18 cellular contexts compared by ENCODE assay signal in the genomic region with DNA sequence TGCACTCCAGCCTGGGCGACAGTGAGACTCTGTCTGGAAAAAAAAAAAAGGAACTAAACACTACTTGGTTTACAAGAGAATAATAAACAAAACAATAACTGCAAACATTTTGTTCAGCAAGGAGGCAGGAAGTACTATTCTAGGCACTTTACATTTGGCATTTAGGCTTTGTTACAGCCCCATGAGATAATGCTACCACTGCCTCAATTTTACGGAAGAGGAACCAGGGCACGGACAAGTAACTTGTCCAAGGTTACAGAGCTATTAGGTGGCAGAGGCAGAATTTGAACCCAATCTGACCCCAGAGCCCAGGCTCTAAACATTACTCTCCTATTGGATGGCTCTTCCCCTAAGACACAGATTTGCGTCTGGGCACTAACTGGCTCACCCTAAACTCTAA.
"Had no signal": no experiment of that assay in that cellular context is flagged by ENCODE, and none has a peak within 500 bp of the region (broad histone marks: within the 10 kb centered on the region; RNA-seq: fewer than 3 reads in every experiment).

No MANE protein-coding gene starts in this region.

- DNase-seq: activated CD4-positive, alpha-beta T cell treated with anti-CD3 and anti-CD28 coated beads for 1 hour; activated CD8-positive, alpha-beta memory T cell treated with anti-CD3 and anti-CD28 coated beads for 24 hours; activated CD8-positive, alpha-beta memory T cell treated with anti-CD3 and anti-CD28 coated beads, Interleukin-2, amount 50 U/mL, for 48 hours; activated effector memory CD4-positive, alpha-beta T cell treated with Interleukin-2 at 50 U/mL for 16 hours; activated naive CD4-positive, alpha-beta T cell treated with anti-CD3 and anti-CD28 coated beads, Interleukin-2, amount 10 ng/mL, durations not matched to agents 7 days and 5 days; activated naive CD8-positive, alpha-beta T cell treated with anti-CD3 and anti-CD28 coated beads, Interleukin-2, amount 50 U/mL, for 24 hours; activated T-cell treated with anti-CD3 and anti-CD28 coated beads, Interleukin-2, amount 50 U/mL, for 48 hours; aorta; brain microvascular endothelial cell; central memory CD4-positive, alpha-beta T cell; endodermal cell; stimulated activated CD4-positive, alpha-beta T cell treated with anti-CD3 and anti-CD28 coated beads, Interleukin-4, amount 100 ng/mL, for 4 hours; SW 1271; T-helper 2 cell; WERI-Rb-1 had no signal

- ATAC-seq: activated naive CD8-positive, alpha-beta T cell treated with anti-CD3 and anti-CD28 coated beads, Interleukin-2, amount 50 U/mL, for 24 hours; stimulated activated memory B cell treated with anti-CD40 and anti-IgM and Interleukin-4, amounts not matched to agents 10 μg/mL and 1 μg/mL and 100 μg/mL, for 72 hours had no signal

- H3K36me3 ChIP-seq: brain microvascular endothelial cell, prostate gland, right atrium auricular region had no signal

- H3K4me3 ChIP-seq: prostate gland, right atrium auricular region had no signal

- H3K27ac ChIP-seq: brain microvascular endothelial cell, prostate gland, WERI-Rb-1 had no signal

- H3K4me1 ChIP-seq: prostate gland had no signal

- H3K27me3 ChIP-seq: brain microvascular endothelial cell, right atrium auricular region had no signal

- H3K9me3 ChIP-seq: prostate gland, right atrium auricular region had no signal
